ENCODE assay signal across 11 cellular contexts in genomic region chr10:133390597-133391248, GRCh38. TPM values are rescaled to one million over a fixed set of nuclear protein-coding genes. Genes with fewer than 3 reads are reported as not detected.
A peak's percentile ranks its signal among the peaks of the same experiment; 100 is the strongest.
DNase-seq lines count a peak whose midpoint lies in the region; ATAC-seq and TF ChIP-seq lines count a peak whose summit lies in the region.
"Had no signal": no experiment of that assay in that cellular context is flagged by ENCODE, and none has a peak within 500 bp of the region (broad histone marks: within the 10 kb centered on the region; RNA-seq: fewer than 3 reads in every experiment).

No MANE protein-coding gene starts in this region.

- H3K9me3 ChIP-seq in upper lobe of right lung, result no peaks in the 10 kb centered on the region
- H3K9me3 ChIP-seq: adrenal gland had no signal

- H3K27me3 ChIP-seq in upper lobe of right lung, result no peaks in the 10 kb centered on the region
- H3K27me3 ChIP-seq: adrenal gland had no signal

- ATAC-seq in activated T-cell treated with anti-CD3 and anti-CD28 coated beads, Interleukin-2, amount 50 U/mL, for 72 hours (replicated peaks in 1 of 2), result peak in 1 of 2 donors; percentile 2
- ATAC-seq in upper lobe of right lung, result no peak

- no peak overlapping the region for H3K27ac ChIP-seq in upper lobe of right lung
- H3K27ac ChIP-seq: adrenal gland had no signal

- peaks cover 2% of the 10 kb centered on the region for H3K36me3 ChIP-seq in upper lobe of right lung
- H3K36me3 ChIP-seq: adrenal gland had no signal

- peaks cover 0 to 7% of the 10 kb centered on the region in 2 donors for H3K36me3 Mint-ChIP-seq in activated T-cell treated with anti-CD3 and anti-CD28 coated beads, Interleukin-2, amount 50 U/mL, for 72 hours (ENCODE audit: insufficient read depth in 2 of 2)

- H3K27me3 Mint-ChIP-seq in activated T-cell treated with anti-CD3 and anti-CD28 coated beads, Interleukin-2, amount 50 U/mL, for 72 hours (ENCODE audit: low read depth), result no peaks in the 10 kb centered on the region

- H3K4me1 Mint-ChIP-seq in activated T-cell treated with anti-CD3 and anti-CD28 coated beads, Interleukin-2, amount 50 U/mL, for 72 hours (ENCODE audit: low read depth), result peaks cover 54% of the 10 kb centered on the region

- peaks cover 8% of the 10 kb centered on the region for H3K4me1 ChIP-seq in upper lobe of right lung

- H3K4me3 ChIP-seq in upper lobe of right lung, result no peak overlapping the region
- H3K4me3 ChIP-seq: adrenal gland had no signal

- intact Hi-C loops in upper lobe of right lung (cut with DNase I), result no loop called here

- DNase-seq in stimulated activated naive CD4-positive, alpha-beta T cell treated with Interleukin-2 at 50 U/mL for 16 hours (lab: John Stamatoyannopoulos, UW), result peak; percentile 12
- DNase-seq in stimulated activated naive CD4-positive, alpha-beta T cell (lab: John Stamatoyannopoulos, UW), result no peak
- no peak for DNase-seq in activated T-cell treated with anti-CD3 and anti-CD28 coated beads, Interleukin-2, amount 50 U/mL, for 72 hours
- DNase-seq in lung microvascular endothelial cell (ENCODE audit: low read depth in 2 of 2) (peak; percentile 25 to 42), upper lobe of right lung (peak; percentile 36), NCI-H446 (lab: John Stamatoyannopoulos, UW) (no peak), NCI-H187 (lab: John Stamatoyannopoulos, UW) (no peak), KG1 (lab: John Stamatoyannopoulos, UW) (no peak)
- DNase-seq: COR-L47, NCI-H187 treated with DMSO at 0.1 percent for 48 hours had no signal

- TF ChIP-seq CTCF in upper lobe of right lung (IDR thresholded peaks at IDR 0.05), result no peak

- peak overlapping the region; percentile 97 for H3K27ac Mint-ChIP-seq in activated T-cell treated with anti-CD3 and anti-CD28 coated beads, Interleukin-2, amount 50 U/mL, for 72 hours

- H3K9me3 Mint-ChIP-seq in activated T-cell treated with anti-CD3 and anti-CD28 coated beads, Interleukin-2, amount 50 U/mL, for 72 hours, result no peaks in the 10 kb centered on the region

- peak overlapping the region; percentile 85 to 87 for H3K4me3 Mint-ChIP-seq in activated T-cell treated with anti-CD3 and anti-CD28 coated beads, Interleukin-2, amount 50 U/mL, for 72 hours

RNA-seq across cellular contexts. Expression of gene MTG1, which starts 3.2 kb away (rescaled TPM):
- total RNA-seq in activated T-cell treated with anti-CD3 and anti-CD28 coated beads, Interleukin-2, amount 50 U/mL, for 72 hours, result 10 to 100 TPM; 58.0 to 67.2 TPM
- total RNA-seq in lung microvascular endothelial cell (25.9 and 29.4 TPM in 2 replicates), upper lobe of right lung (33.0 TPM)

RNA-seq across cellular contexts. Expression of gene PAOX, which starts 11.7 kb away (rescaled TPM):
- total RNA-seq in activated T-cell treated with anti-CD3 and anti-CD28 coated beads, Interleukin-2, amount 50 U/mL, for 72 hours, result 10 to 100 TPM; 12.4 to 13.8 TPM
- total RNA-seq in lung microvascular endothelial cell (4.4 and 6.9 TPM in 2 replicates), upper lobe of right lung (6.0 TPM)

RNA-seq across cellular contexts. Expression of gene ECHS1, which starts 17.6 kb away (rescaled TPM):
- total RNA-seq in activated T-cell treated with anti-CD3 and anti-CD28 coated beads, Interleukin-2, amount 50 U/mL, for 72 hours, result 10 to 100 TPM; 47.2 to 53.1 TPM
- total RNA-seq in lung microvascular endothelial cell, result 58.0 and 58.1 TPM in 2 replicates
- total RNA-seq in upper lobe of right lung, result 55.8 TPM

RNA-seq across cellular contexts. Expression of gene FUOM, which starts 32.9 kb away (rescaled TPM):
- 10 to 100 TPM; 14.9 to 17.1 TPM for total RNA-seq in activated T-cell treated with anti-CD3 and anti-CD28 coated beads, Interleukin-2, amount 50 U/mL, for 72 hours
- total RNA-seq in lung microvascular endothelial cell (13.1 and 18.7 TPM in 2 replicates), upper lobe of right lung (21.2 TPM)

RNA-seq across cellular contexts. Expression of gene SPRN, which starts 33.7 kb away (rescaled TPM):
- total RNA-seq in activated T-cell treated with anti-CD3 and anti-CD28 coated beads, Interleukin-2, amount 50 U/mL, for 72 hours, result not detected
- total RNA-seq in lung microvascular endothelial cell (under 0.01 TPM in 1 of 2 replicates, not detected in the other), upper lobe of right lung (not detected)

Comparison
In these comparisons a context has a peak if more than half of its experiments do, and no peak if none do; other contexts are left out.
1. DNase-seq: peak in stimulated activated naive CD4-positive, alpha-beta T cell treated with Interleukin-2 at 50 U/mL for 16 hours (single experiment), lung microvascular endothelial cell (2 of 2) and upper lobe of right lung (single experiment); none in stimulated activated naive CD4-positive, alpha-beta T cell (0 of 6), activated T-cell treated with anti-CD3 and anti-CD28 coated beads, Interleukin-2, amount 50 U/mL, for 72 hours (0 of 2), NCI-H446 (0 of 2), NCI-H187 (0 of 2) and KG1 (single experiment).